ENCODE assay signal across 8 cellular contexts in genomic region chr22:43110927-43111623, GRCh38. TPM values are rescaled to one million over a fixed set of nuclear protein-coding genes. Genes with fewer than 3 reads are reported as not detected.
A peak's percentile ranks its signal among the peaks of the same experiment; 100 is the strongest.
DNase-seq lines count a peak whose midpoint lies in the region; ATAC-seq and TF ChIP-seq lines count a peak whose summit lies in the region.

No MANE protein-coding gene starts in this region.

- H2AFZ ChIP-seq in mammary epithelial cell (ENCODE audit: low read depth, low read length) = peak overlapping the region; percentile 91

- H3K4me1 ChIP-seq in mammary epithelial cell (ENCODE audit: insufficient read depth, low read length) = peaks cover 9% of the 10 kb centered on the region

- H3K9ac ChIP-seq in mammary epithelial cell (ENCODE audit: insufficient read depth, low read length) = no peak overlapping the region

- TF ChIP-seq POLR2A in lower leg skin (IDR thresholded peaks at IDR 0.05) = no peak

- peaks cover 8% of the 10 kb centered on the region for H3K4me1 Mint-ChIP-seq in T-helper 17 cell

- WGBS in mammary epithelial cell (ENCODE audit: low coverage, missing lambda C conversion rate) = 15% methylated on average over 53 of the region's 86 CpGs
- 5 to 6% methylated on average over 26 to 38 of the region's 86 CpGs for WGBS in lower leg skin, 2 donors

- no peak for TF ChIP-seq CTCF in AG09309 (IDR thresholded peaks at IDR 0.05; ENCODE audit: control insufficient read depth, insufficient read depth, low read depth, low read length, missing control alignments)
- TF ChIP-seq CTCF in mammary epithelial cell (conservative IDR thresholded peaks at IDR 0.05 in 1 of 2, IDR thresholded peaks at IDR 0.05 in 1 of 2; ENCODE audit: extremely low read depth in 1 of 2, insufficient read depth in 1 of 2, low read depth in 1 of 2, low read length in 2 of 2) = no peak
- no peak for TF ChIP-seq CTCF in lower leg skin (IDR thresholded peaks at IDR 0.05)

- H3K36me3 ChIP-seq in H7 (replicated peaks; ENCODE audit: control insufficient read depth, insufficient read depth, low read length) (no peaks in the 10 kb centered on the region), mammary epithelial cell (ENCODE audit: insufficient read depth, low read length) (no peaks in the 10 kb centered on the region)

- no peak overlapping the region for H3K27ac ChIP-seq in mammary epithelial cell (ENCODE audit: insufficient read depth, low read depth, low read length)

- H3K27me3 ChIP-seq in H7 (ENCODE audit: control insufficient read depth, insufficient read depth, low read length) (peaks cover 32% of the 10 kb centered on the region), mammary epithelial cell (ENCODE audit: insufficient read depth, low read length) (no peaks in the 10 kb centered on the region)

- in situ Hi-C loops in mammary epithelial cell (cut with MboI; ENCODE audit: low sequenced_read_pairs in 2 of 2) = no loop called here

- peak; percentile 86 for ATAC-seq in T-helper 17 cell
- peak; percentile 41 for ATAC-seq in stimulated activated naive CD8-positive, alpha-beta T cell treated with anti-CD3 and anti-CD28 coated beads, Interleukin-15, Interleukin-2, amounts not matched to agents 100 U/mL and 50 U/mL, for 24 hours

- H3K36me3 Mint-ChIP-seq in T-helper 17 cell (ENCODE audit: low read depth) = no peaks in the 10 kb centered on the region

- intact Hi-C loops in mammary epithelial cell (cut with micrococcal nuclease) = no loop called here
- intact Hi-C loops in lower leg skin (cut with DNase I; ENCODE audit: low total_unique reads) = no loop called here
- intact Hi-C loops in posterior cingulate gyrus (cut with DNase I) = no loop called here

- dilution Hi-C loops in mammary epithelial cell (cut with HindIII; ENCODE audit: low sequenced_read_pairs) = no loop called here

- no peaks in the 10 kb centered on the region for H4K20me1 ChIP-seq in mammary epithelial cell (ENCODE audit: insufficient read depth, low read length)

- H3K27ac Mint-ChIP-seq in T-helper 17 cell = no peak overlapping the region

- CTCF ChIA-PET in mammary epithelial cell (lab: Charles Lee; ENCODE audit: low non-redundant PET) = no interaction called here

- peak overlapping the region; percentile 23 for H3K4me3 ChIP-seq in AG09309 (ENCODE audit: control insufficient read depth, low read depth, low read length)
- peak overlapping the region; percentile 54 for H3K4me3 ChIP-seq in H7 (ENCODE audit: insufficient read depth, low read depth, low read length)
- H3K4me3 ChIP-seq in mammary epithelial cell (replicated peaks in 1 of 3; ENCODE audit: insufficient read depth in 1 of 3, low read depth in 2 of 3, low read length in 3 of 3) = peak overlapping the region; percentile 49 to 71 (median 66)
- peak overlapping the region; percentile 28 for H3K4me3 ChIP-seq in lower leg skin (ENCODE audit: low read depth, poor library complexity, severe bottlenecking)

- peaks cover 3% of the 10 kb centered on the region for H3K79me2 ChIP-seq in mammary epithelial cell (ENCODE audit: insufficient read depth, low read length)

- H3K27me3 Mint-ChIP-seq in T-helper 17 cell = no peaks in the 10 kb centered on the region

- DNase-seq in AG09309 (ENCODE audit: low read depth) (no peak), H7 (peak; percentile 79), T-helper 17 cell (peak; percentile 34 to 40 (median 39)), mammary epithelial cell (peak; percentile 33), lower leg skin (ENCODE audit: low spot score in 2 of 2) (no peak), COR-L47 (lab: John Stamatoyannopoulos, UW) (no peak), posterior cingulate gyrus (no peak)
- peak; percentile 22 for DNase-seq in stimulated activated naive CD8-positive, alpha-beta T cell treated with anti-CD3 and anti-CD28 coated beads, Interleukin-15, Interleukin-2, amounts not matched to agents 100 U/mL and 50 U/mL, for 24 hours

- H3K4me2 ChIP-seq in mammary epithelial cell (ENCODE audit: insufficient read depth, low read depth, low read length) = peak overlapping the region; percentile 95

- TSS peak; percentile 48 for BruUV-seq in mammary epithelial cell (replicated peaks; lab: Mats Ljungman, UMichigan)

- peak overlapping the region; percentile 73 for H3K4me3 Mint-ChIP-seq in T-helper 17 cell

- H3K9me3 ChIP-seq in T-helper 17 cell (ENCODE audit: control insufficient read depth, low read length, poor library complexity, severe bottlenecking) (no peaks in the 10 kb centered on the region), mammary epithelial cell (replicated peaks; ENCODE audit: insufficient read depth, low read length) (no peaks in the 10 kb centered on the region)

RNA-seq across cellular contexts. Expression of gene BIK, which starts 0.5 kb away (rescaled TPM):
- total RNA-seq in H7 (2014; rRNA removed; shearing (Covaris generic)) = 2.1 and 3.2 TPM in 2 replicates
- total RNA-seq in T-helper 17 cell = 1 to 10 TPM; 2.3 to 3.8 TPM
- 1 to 10 TPM; 2.0 to 3.7 TPM for total RNA-seq in mammary epithelial cell
- 2.6 TPM for polyA plus RNA-seq in mammary epithelial cell
- 4.9 TPM for polyA minus RNA-seq in mammary epithelial cell
- 10 to 100 TPM in 1 of 4 donors, 1 to 10 TPM in 3; 2.6 to 12.6 (median 9.5) TPM for total RNA-seq in lower leg skin

RNA-seq across cellular contexts. Expression of gene TTLL1, which starts 21.9 kb away (rescaled TPM):
- total RNA-seq in H7 (2014; rRNA removed; shearing (Covaris generic)) = 6.5 and 8.9 TPM in 2 replicates
- total RNA-seq in T-helper 17 cell (1 to 10 TPM; 3.3 to 5.9 TPM), mammary epithelial cell (10 to 100 TPM in 1 of 2 donors, 1 to 10 TPM in 1; 3.6 to 12.0 TPM), lower leg skin (1 to 10 TPM; 1.9 to 7.9 (median 5.4) TPM)
- polyA plus RNA-seq in mammary epithelial cell = 3.3 TPM
- polyA minus RNA-seq in mammary epithelial cell = 5.2 TPM

RNA-seq across cellular contexts. Expression of gene MCAT, which starts 32.1 kb away (rescaled TPM):
- 27.8 and 29.0 TPM in 2 replicates for total RNA-seq in H7 (2014; rRNA removed; shearing (Covaris generic))
- 10 to 100 TPM; 16.5 to 19.2 TPM for total RNA-seq in T-helper 17 cell
- 10 to 100 TPM; 17.5 to 18.7 TPM for total RNA-seq in mammary epithelial cell
- polyA plus RNA-seq in mammary epithelial cell = 19.9 TPM
- polyA minus RNA-seq in mammary epithelial cell = 11.4 TPM
- 10 to 100 TPM; 21.5 to 28.1 (median 25.5) TPM for total RNA-seq in lower leg skin

RNA-seq across cellular contexts. Expression of gene TSPO, which starts 40.3 kb away (rescaled TPM):
- total RNA-seq in H7 (2014; rRNA removed; shearing (Covaris generic)) = 39.4 and 45.1 TPM in 2 replicates
- total RNA-seq in T-helper 17 cell (10 to 100 TPM; 74.1 to 89.1 TPM), mammary epithelial cell (100 to 1,000 TPM; 267 to 360 TPM), lower leg skin (100 to 1,000 TPM; 695 to 923 (median 775) TPM)
- polyA plus RNA-seq in mammary epithelial cell = 270 TPM
- polyA minus RNA-seq in mammary epithelial cell = 50.0 TPM

Comparison
In these comparisons a context has a peak if more than half of its experiments do, and no peak if none do; other contexts are left out.
1. DNase-seq: peak in H7 (single experiment), T-helper 17 cell (3 of 3), mammary epithelial cell (single experiment) and stimulated activated naive CD8-positive, alpha-beta T cell treated with anti-CD3 and anti-CD28 coated beads, Interleukin-15, Interleukin-2, amounts not matched to agents 100 U/mL and 50 U/mL, for 24 hours (single experiment); none in AG09309 (single experiment), lower leg skin (0 of 2), COR-L47 (single experiment) and posterior cingulate gyrus (0 of 10).
2. Peak in every context shown above with its lines, with median percentiles within 50 percentile points of each other: H3K4me3 ChIP-seq.